Comparison of ENCODE assay signal across 24 cellular contexts in the genomic region with DNA sequence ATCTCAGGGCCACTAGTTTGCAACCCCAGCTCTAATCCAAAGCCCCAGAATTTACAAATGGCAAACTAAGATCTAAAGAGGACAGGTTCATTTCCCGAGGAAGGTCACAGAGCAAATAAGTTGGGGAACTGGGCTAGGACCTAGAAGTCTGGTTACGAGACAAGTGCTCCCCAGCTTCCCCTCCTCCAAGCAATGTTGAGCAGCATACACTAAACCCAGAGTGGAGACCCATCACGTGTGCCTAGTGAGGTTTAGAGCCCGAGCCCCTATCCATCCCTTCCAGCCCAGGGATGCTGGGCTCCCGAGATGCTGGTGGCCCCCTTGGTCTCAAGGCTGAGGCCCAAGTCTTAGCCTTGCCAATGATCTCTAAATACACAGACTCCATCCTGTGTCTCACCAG.
"Had no signal": no experiment of that assay in that cellular context is flagged by ENCODE, and none has a peak within 500 bp of the region (broad histone marks: within the 10 kb centered on the region; RNA-seq: fewer than 3 reads in every experiment).

No MANE protein-coding gene starts in this region.

- H3K4me3 ChIP-seq: esophagus squamous epithelium, lower lobe of right lung, right lobe of liver, smooth muscle cell, suprapubic skin, thyroid gland had no signal

- H3K4me1 ChIP-seq: parathyroid adenoma, right lobe of liver, suprapubic skin had no signal

- H3K9me3 ChIP-seq: esophagus squamous epithelium, lower lobe of right lung, right lobe of liver, suprapubic skin, thyroid gland had no signal

- FAIRE-seq: endothelial cell of umbilical vein, keratinocyte, urothelium cell line had no signal

- H3K36me3 ChIP-seq: esophagus squamous epithelium, lower lobe of right lung, right lobe of liver, suprapubic skin, thyroid gland had no signal

- H3K27me3 ChIP-seq: esophagus squamous epithelium, right lobe of liver, suprapubic skin, thyroid gland had no signal

- ATAC-seq: left ventricle myocardium superior; lower lobe of right lung; natural killer cell; right lobe of liver; stimulated activated naive CD8-positive, alpha-beta T cell treated with anti-CD3 and anti-CD28 coated beads, Interleukin-15, amount 100 ng/mL, for 72 hours had no signal

- DNase-seq: cerebellar nuclear complex; effector memory CD4-positive, alpha-beta T cell; esophagus squamous epithelium; foreskin melanocyte; glutamatergic neuron; hypothalamus; immature natural killer cell; left ventricle myocardium superior; lower lobe of right lung; natural killer cell; right lobe of liver; stimulated activated CD4-positive, alpha-beta T cell treated with anti-CD3 and anti-CD28 coated beads, Interleukin-12 subunit alpha, Interleukin-12 subunit beta, amount 100 ng/mL, for 4 hours; stimulated activated CD4-positive, alpha-beta T cell treated with anti-CD3 and anti-CD28 coated beads, Interleukin-1b, Interleukin-23, amount 100 ng/mL, for 48 hours; stimulated activated CD4-positive, alpha-beta T cell treated with anti-CD3 and anti-CD28 coated beads, Interleukin-4, amount 100 ng/mL, for 1 hour; stimulated activated CD8-positive, alpha-beta memory T cell treated with anti-CD3 and anti-CD28 coated beads, Interleukin-4, amount 100 ng/mL, for 48 hours; stimulated activated naive CD4-positive, alpha-beta T cell; stimulated activated naive CD8-positive, alpha-beta T cell treated with anti-CD3 and anti-CD28 coated beads, Interleukin-15, amount 100 ng/mL, for 72 hours; thyroid gland had no signal

- H3K27ac ChIP-seq: esophagus squamous epithelium, lower lobe of right lung, parathyroid adenoma, right lobe of liver, suprapubic skin, thyroid gland had no signal
